ENCODE assay signal across 25 cellular contexts in genomic region chr18:70452501-70452900, GRCh38.
"Had no signal": no experiment of that assay in that cellular context is flagged by ENCODE, and none has a peak within 500 bp of the region (broad histone marks: within the 10 kb centered on the region; RNA-seq: fewer than 3 reads in every experiment).

No MANE protein-coding gene starts in this region.

- H3K27me3 ChIP-seq: breast epithelium, colonic mucosa, right atrium auricular region, tibial nerve had no signal

- H3K9me3 Mint-ChIP-seq: activated CD8-positive, alpha-beta T cell treated with anti-CD3 and anti-CD28 coated beads for 36 hours; activated naive CD4-positive, alpha-beta T cell treated with anti-CD3 and anti-CD28 coated beads, Interleukin-2, amount 50 U/mL, for 24 hours; activated naive CD8-positive, alpha-beta T cell treated with anti-CD3 and anti-CD28 coated beads, Interleukin-2, amount 50 U/mL, for 24 hours; activated T-cell treated with anti-CD3 and anti-CD28 coated beads, Interleukin-2, amount 50 U/mL, for 4 hours; activated T-helper 17 cell treated with anti-CD3 and anti-CD28 coated beads, Interleukin-2, amount 50 U/mL, for 72 hours; central memory CD8-positive, alpha-beta T cell; naive B cell; stimulated activated naive B cell treated with anti-CD40 and anti-IgM and Interleukin-4, amounts not matched to agents 10 μg/mL and 1 μg/mL and 100 μg/mL, for 72 hours; T-helper 1 cell treated with Interleukin-12 subunit alpha and Interleukin-12 subunit beta and Interleukin-4 antibody, amounts not matched to agents 30 μg/mL and 1 μg/mL, for 36 hours; WTC11 had no signal

- H3K9me3 ChIP-seq: breast epithelium, colonic mucosa, right atrium auricular region, stomach, tibial nerve had no signal

- DNase-seq: activated CD4-positive, alpha-beta T cell treated with anti-CD3 and anti-CD28 coated beads for 1 hour; activated CD4-positive, alpha-beta T cell treated with anti-CD3 and anti-CD28 coated beads, Interleukin-2, amount 50 U/mL, for 1 hour; activated CD8-positive, alpha-beta T cell treated with anti-CD3 and anti-CD28 coated beads for 36 hours; activated gamma-delta T cell treated with Interleukin-2 at 50 U/mL for 16 hours; activated naive CD8-positive, alpha-beta T cell treated with anti-CD3 and anti-CD28 coated beads, Interleukin-2, amount 50 U/mL, for 24 hours; activated T-cell treated with anti-CD3 and anti-CD28 coated beads, Interleukin-2, amount 50 U/mL, for 4 hours; amygdala; colonic mucosa; effector CD8-positive, alpha-beta T cell; glutamatergic neuron; islet precursor cell; left ventricle myocardium superior; naive B cell; stimulated activated CD4-positive, alpha-beta T cell treated with anti-CD3 and anti-CD28 coated beads, Interleukin-15, amount 100 ng/mL, for 24 hours; stimulated activated CD4-positive, alpha-beta T cell treated with anti-CD3 and anti-CD28 coated beads, Interleukin-2, amount 100 ng/mL, for 24 hours; stimulated activated naive B cell treated with anti-CD40 and anti-IgM and Interleukin-4, amounts not matched to agents 10 μg/mL and 1 μg/mL and 100 μg/mL, for 72 hours; stomach had no signal

- H3K36me3 Mint-ChIP-seq: activated naive CD4-positive, alpha-beta T cell treated with anti-CD3 and anti-CD28 coated beads, Interleukin-2, amount 50 U/mL, for 24 hours; naive B cell; stimulated activated naive B cell treated with anti-CD40 and anti-IgM and Interleukin-4, amounts not matched to agents 10 μg/mL and 1 μg/mL and 100 μg/mL, for 72 hours; WTC11 had no signal

- H3K4me3 ChIP-seq: breast epithelium, colonic mucosa, right atrium auricular region, stomach, tibial nerve had no signal

- H3K27ac ChIP-seq: breast epithelium, colonic mucosa, right atrium auricular region, stomach, tibial nerve had no signal

- H3K27ac Mint-ChIP-seq: activated CD8-positive, alpha-beta T cell treated with anti-CD3 and anti-CD28 coated beads for 36 hours; activated naive CD4-positive, alpha-beta T cell treated with anti-CD3 and anti-CD28 coated beads, Interleukin-2, amount 50 U/mL, for 24 hours; activated naive CD8-positive, alpha-beta T cell treated with anti-CD3 and anti-CD28 coated beads, Interleukin-2, amount 50 U/mL, for 24 hours; activated T-helper 17 cell treated with anti-CD3 and anti-CD28 coated beads, Interleukin-2, amount 50 U/mL, for 72 hours; stimulated activated naive B cell treated with anti-CD40 and anti-IgM and Interleukin-4, amounts not matched to agents 10 μg/mL and 1 μg/mL and 100 μg/mL, for 72 hours; T-helper 1 cell treated with Interleukin-12 subunit alpha and Interleukin-12 subunit beta and Interleukin-4 antibody, amounts not matched to agents 30 μg/mL and 1 μg/mL, for 36 hours; WTC11 had no signal

- H3K36me3 ChIP-seq: breast epithelium, colonic mucosa, right atrium auricular region, stomach, tibial nerve had no signal

- ATAC-seq: activated CD8-positive, alpha-beta T cell treated with anti-CD3 and anti-CD28 coated beads for 36 hours; activated naive CD8-positive, alpha-beta T cell treated with anti-CD3 and anti-CD28 coated beads, Interleukin-2, amount 50 U/mL, for 24 hours; activated T-cell treated with anti-CD3 and anti-CD28 coated beads, Interleukin-2, amount 50 U/mL, for 4 hours; activated T-helper 17 cell treated with anti-CD3 and anti-CD28 coated beads, Interleukin-2, amount 50 U/mL, for 72 hours; left ventricle myocardium superior; stimulated activated naive B cell treated with anti-CD40 and anti-IgM and Interleukin-4, amounts not matched to agents 10 μg/mL and 1 μg/mL and 100 μg/mL, for 72 hours; WTC11 had no signal

- H3K4me1 ChIP-seq: breast epithelium, colonic mucosa, right atrium auricular region, stomach had no signal

- H3K4me3 Mint-ChIP-seq: activated CD8-positive, alpha-beta T cell treated with anti-CD3 and anti-CD28 coated beads for 36 hours; activated naive CD4-positive, alpha-beta T cell treated with anti-CD3 and anti-CD28 coated beads, Interleukin-2, amount 50 U/mL, for 24 hours; activated naive CD8-positive, alpha-beta T cell treated with anti-CD3 and anti-CD28 coated beads, Interleukin-2, amount 50 U/mL, for 24 hours; activated T-cell treated with anti-CD3 and anti-CD28 coated beads, Interleukin-2, amount 50 U/mL, for 4 hours; activated T-helper 17 cell treated with anti-CD3 and anti-CD28 coated beads, Interleukin-2, amount 50 U/mL, for 72 hours; central memory CD8-positive, alpha-beta T cell; naive B cell; stimulated activated naive B cell treated with anti-CD40 and anti-IgM and Interleukin-4, amounts not matched to agents 10 μg/mL and 1 μg/mL and 100 μg/mL, for 72 hours; T-helper 1 cell treated with Interleukin-12 subunit alpha and Interleukin-12 subunit beta and Interleukin-4 antibody, amounts not matched to agents 30 μg/mL and 1 μg/mL, for 36 hours; WTC11 had no signal

- H3K4me1 Mint-ChIP-seq: activated naive CD4-positive, alpha-beta T cell treated with anti-CD3 and anti-CD28 coated beads, Interleukin-2, amount 50 U/mL, for 24 hours; activated naive CD8-positive, alpha-beta T cell treated with anti-CD3 and anti-CD28 coated beads, Interleukin-2, amount 50 U/mL, for 24 hours; activated T-helper 17 cell treated with anti-CD3 and anti-CD28 coated beads, Interleukin-2, amount 50 U/mL, for 72 hours; central memory CD8-positive, alpha-beta T cell; naive B cell; stimulated activated naive B cell treated with anti-CD40 and anti-IgM and Interleukin-4, amounts not matched to agents 10 μg/mL and 1 μg/mL and 100 μg/mL, for 72 hours had no signal

- H3K27me3 Mint-ChIP-seq: activated naive CD4-positive, alpha-beta T cell treated with anti-CD3 and anti-CD28 coated beads, Interleukin-2, amount 50 U/mL, for 24 hours had no signal
